10 cellular contexts compared by ENCODE assay signal in the genomic region with DNA sequence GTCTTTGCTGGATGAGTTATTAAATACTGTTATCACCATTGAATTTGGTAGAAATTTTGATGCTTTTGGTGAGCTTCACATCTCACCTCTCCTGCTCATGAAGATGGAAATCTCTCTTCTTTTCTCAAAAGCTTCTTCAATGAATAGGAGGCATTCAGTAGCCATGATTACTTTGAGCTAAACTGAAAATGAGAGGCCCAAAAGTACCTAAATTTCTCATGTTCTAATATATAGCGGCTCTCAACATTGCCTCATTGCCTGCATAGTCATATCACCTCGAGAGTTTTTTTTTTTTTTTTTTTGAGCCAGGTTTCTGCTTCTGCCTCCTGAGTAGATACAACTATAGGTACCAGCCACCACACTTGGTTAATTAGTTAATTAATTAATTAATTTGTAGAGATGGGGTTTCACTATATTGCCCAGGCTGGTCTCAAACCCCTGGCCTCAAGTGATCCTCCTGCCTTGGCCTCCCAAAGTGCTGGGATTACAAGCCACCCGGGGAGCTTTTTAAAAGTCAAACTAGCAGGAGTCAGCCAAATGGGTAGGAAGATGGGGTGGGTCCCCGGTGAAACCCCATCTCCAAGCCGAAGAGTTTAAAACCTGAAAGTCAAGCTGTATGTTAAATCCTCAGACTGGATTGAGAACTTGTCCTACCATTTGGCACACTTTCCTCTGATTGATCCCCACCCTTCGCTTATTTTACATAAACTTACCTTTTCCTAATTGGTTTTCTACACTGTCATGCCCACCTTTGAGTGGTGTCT.
DNase-seq lines count a peak whose midpoint lies in the region; ATAC-seq, FAIRE-seq and TF ChIP-seq lines count a peak whose summit lies in the region.
"Had no signal": no experiment of that assay in that cellular context is flagged by ENCODE, and none has a peak within 500 bp of the region (broad histone marks: within the 10 kb centered on the region; RNA-seq: fewer than 3 reads in every experiment).

No MANE protein-coding gene starts in this region.

- TF ChIP-seq CTCF in GM12878 (IDR thresholded peaks at IDR 0.05 in 2 of 3, conservative IDR thresholded peaks at IDR 0.05 in 1 of 3; ENCODE audit: control insufficient read depth in 2 of 3, extremely low read depth in 1 of 3, insufficient read depth in 1 of 3, low read depth in 3 of 3, low read length in 3 of 3) (no peak), hepatocyte (IDR thresholded peaks at IDR 0.05; ENCODE audit: poor library complexity) (no peak)

- TF ChIP-seq POLR2A in GM12878 (IDR thresholded peaks at IDR 0.05; ENCODE audit: low read depth, low read length): no peak

- POLR2A ChIA-PET in GM12878 (lab: Charles Lee): interaction anchor here (0.6 to 5.4 kb wide), 23 partner anchors 9 to 195 kb away, joined by 3 to 47 read pairs (median 5); no protein-coding TSS in a partner anchor

- peak; percentile 65 for ATAC-seq in GM18502 (IDR thresholded peaks at IDR 0.05; ENCODE audit: poor library complexity, unreplicated experiment)
- ATAC-seq in GM21360 (IDR thresholded peaks at IDR 0.05; ENCODE audit: unreplicated experiment): peak; percentile 51
- peak; percentile 63 for ATAC-seq in HG03095 (IDR thresholded peaks at IDR 0.05; ENCODE audit: unreplicated experiment)
- peak; percentile 70 for ATAC-seq in GM12878

- BruUV-seq in GM12878 (replicated peaks; lab: Mats Ljungman, UMichigan): no TSS peak

- peak overlapping the region; percentile 58 for H3K9ac ChIP-seq in GM12878 (ENCODE audit: control insufficient read depth, insufficient read depth, low read length)

- H3K27ac ChIP-seq in GM12878 (ENCODE audit: control insufficient read depth, insufficient read depth) (peak overlapping the region; percentile 84), hepatocyte (no peak overlapping the region)
- H3K27ac ChIP-seq: prostate gland had no signal

- H3K9me3 ChIP-seq in GM12878 (replicated peaks; ENCODE audit: control insufficient read depth, insufficient read depth, low read length) (no peaks in the 10 kb centered on the region), hepatocyte (ENCODE audit: low read depth) (no peaks in the 10 kb centered on the region)
- H3K9me3 ChIP-seq: prostate gland had no signal

- H4K20me1 ChIP-seq in GM12878 (ENCODE audit: control insufficient read depth, insufficient read depth) (no peaks in the 10 kb centered on the region), hepatocyte (ENCODE audit: insufficient read depth, poor library complexity, severe bottlenecking) (no peaks in the 10 kb centered on the region)

- no peaks in the 10 kb centered on the region for H3K9me2 ChIP-seq in hepatocyte (replicated peaks; ENCODE audit: insufficient read depth)

- H3K36me3 ChIP-seq in GM12878 (ENCODE audit: control insufficient read depth in 2 of 2, insufficient read depth in 2 of 2, low read length in 1 of 2) (peaks cover 14 to 29% of the 10 kb centered on the region in 2 experiments), hepatocyte (replicated peaks; ENCODE audit: insufficient read depth, low read depth) (no peaks in the 10 kb centered on the region)
- H3K36me3 ChIP-seq: prostate gland had no signal

- H3K4me1 ChIP-seq in GM12878 (ENCODE audit: control insufficient read depth, insufficient read depth, low read length) (peaks cover 45% of the 10 kb centered on the region), hepatocyte (ENCODE audit: insufficient read depth) (peaks cover 7% of the 10 kb centered on the region)
- H3K4me1 ChIP-seq: prostate gland had no signal

- no peak for TF ChIP-seq RAD21 in GM12878 (IDR thresholded peaks at IDR 0.05; ENCODE audit: insufficient read depth, low read depth, low read length)

- H3K27me3 ChIP-seq in GM12878 (replicated peaks in 1 of 2; ENCODE audit: control insufficient read depth in 2 of 2, insufficient read depth in 2 of 2, low read length in 1 of 2) (no peaks in the 10 kb centered on the region), hepatocyte (peaks cover 7% of the 10 kb centered on the region)

- peak in 1 of 2 experiments; percentile 5; a peak in 2 of 4 replicates for TF ChIP-seq EP300 in GM12878 (IDR thresholded peaks at IDR 0.05; ENCODE audit: borderline replicate concordance in 1 of 2, control insufficient read depth in 1 of 2, low read depth in 2 of 2, low read length in 2 of 2)

- H3K4me2 ChIP-seq in GM12878 (ENCODE audit: control insufficient read depth, insufficient read depth) (peak overlapping the region; percentile 67), hepatocyte (no peak overlapping the region)

- RAD21 ChIA-PET in GM12878 (lab: Charles Lee; ENCODE audit: unreplicated experiment): interaction anchor here (0.7 to 5.3 kb wide), 38 partner anchors 8 to 490 kb away, joined by 3 to 130 read pairs (median 9); partner anchors contain the start of genes DOCK2, INSYN2B and SPDL1

- in situ Hi-C loops in GM12878 (cut with MboI): no loop called here

- peaks cover 13% of the 10 kb centered on the region for H3K79me2 ChIP-seq in GM12878 (ENCODE audit: control insufficient read depth, insufficient read depth, low read length)
- H3K79me2 ChIP-seq in hepatocyte: no peaks in the 10 kb centered on the region

- FAIRE-seq in GM12878 (lab: Jason Lieb, UNC): no peak

- no peak overlapping the region for H3K4me3 ChIP-seq in GM12878
- no peak overlapping the region for H3K4me3 ChIP-seq in hepatocyte
- H3K4me3 ChIP-seq: prostate gland had no signal

- SMC1A ChIA-PET in GM12878 (lab: Charles Lee; ENCODE audit: uncharacterized antibody, unreplicated experiment): interaction anchor here (0.9 to 16.6 kb wide), 37 partner anchors 9 to 225 kb away, joined by 3 to 368 read pairs (median 8); partner anchors contain the start of genes INSYN2B and SPDL1

- intact Hi-C loops in GM12878 (cut with micrococcal nuclease; ENCODE audit: unreplicated experiment): loop anchor here (1.0 to 5.0 kb wide), 5 partner anchors 27 to 103 kb away; no protein-coding TSS in a partner anchor

- 13% methylated on average over 6 of the region's 6 CpGs for WGBS in GM12878 (ENCODE audit: insufficient coverage, insufficient replicate concordance, low lambda C conversion rate, missing lambda C conversion rate)
- WGBS in hepatocyte (ENCODE audit: low lambda C conversion rate, missing lambda C conversion rate): 95% methylated on average over 6 of the region's 6 CpGs

- DNase-seq in GM12878 (ENCODE audit: low read depth, low spot score) (no peak), MV-4-11 (lab: John Stamatoyannopoulos, UW) (no peak), CD1c-positive myeloid dendritic cell (ENCODE audit: extremely low spot score) (no peak), hepatocyte (ENCODE audit: low spot score) (no peak)
- no peak for DNase-seq in stimulated activated CD4-positive, alpha-beta T cell treated with anti-CD3 and anti-CD28 coated beads, Interleukin-4, amount 100 ng/mL, for 1 hour
- DNase-seq: cerebellar nuclear complex had no signal

- H2AFZ ChIP-seq in GM12878 (ENCODE audit: control insufficient read depth, low read depth, low read length) (no peak overlapping the region; the same call in 1 of the 2 replicates), hepatocyte (no peak overlapping the region)

- CTCF ChIA-PET in GM12878 (lab: Yijun Ruan, JAX): interaction anchor here (0.6 to 4.2 kb wide), 16 partner anchors 15 to 859 kb away, joined by 3 to 40 read pairs (median 5); partner anchors contain the start of gene INSYN2B

TF ChIP-seq in GM12878, 131 proteins besides CTCF, POLR2A, EP300 and RAD21 (continues in another document):
- TF ChIP-seq PML (IDR thresholded peaks at IDR 0.05; ENCODE audit: low read length) (peak; percentile 59; the same call in 1 of the 2 replicates), BHLHE40 (IDR thresholded peaks at IDR 0.05; ENCODE audit: borderline replicate concordance in 1 of 2, low read depth in 2 of 2, low read length in 1 of 2) (no peak), SMAD5 (IDR thresholded peaks at IDR 0.05; ENCODE audit: low read depth) (0 out of 2 replicates have a peak, but pooled peaks have one; percentile 32), CEBPB (IDR thresholded peaks at IDR 0.05; ENCODE audit: borderline replicate concordance in 1 of 2, low read depth in 2 of 2, low read length in 2 of 2) (peak in 1 of 2 experiments; percentile 49; a peak in 1 of 4 replicates), ASH2L (IDR thresholded peaks at IDR 0.05; ENCODE audit: borderline replicate concordance, low read depth) (peak; percentile 78; the same call in 1 of the 2 replicates), SKIL (IDR thresholded peaks at IDR 0.05; ENCODE audit: low read depth, poor library complexity, severe bottlenecking) (peak; percentile 9), BCL11A (IDR thresholded peaks at IDR 0.05; ENCODE audit: low read depth, low read length) (peak; percentile 63), MEF2A (IDR thresholded peaks at IDR 0.05; ENCODE audit: insufficient read depth, low read depth, low read length) (0 out of 2 replicates have a peak, but pooled peaks have one; percentile 45), GABPA (IDR thresholded peaks at IDR 0.05; ENCODE audit: low read depth) (0 out of 2 replicates have a peak, but pooled peaks have one; percentile 38), NFIC (IDR thresholded peaks at IDR 0.05; ENCODE audit: low read depth, low read length) (peak; percentile 94)
- TF ChIP-seq, protein P1, sequence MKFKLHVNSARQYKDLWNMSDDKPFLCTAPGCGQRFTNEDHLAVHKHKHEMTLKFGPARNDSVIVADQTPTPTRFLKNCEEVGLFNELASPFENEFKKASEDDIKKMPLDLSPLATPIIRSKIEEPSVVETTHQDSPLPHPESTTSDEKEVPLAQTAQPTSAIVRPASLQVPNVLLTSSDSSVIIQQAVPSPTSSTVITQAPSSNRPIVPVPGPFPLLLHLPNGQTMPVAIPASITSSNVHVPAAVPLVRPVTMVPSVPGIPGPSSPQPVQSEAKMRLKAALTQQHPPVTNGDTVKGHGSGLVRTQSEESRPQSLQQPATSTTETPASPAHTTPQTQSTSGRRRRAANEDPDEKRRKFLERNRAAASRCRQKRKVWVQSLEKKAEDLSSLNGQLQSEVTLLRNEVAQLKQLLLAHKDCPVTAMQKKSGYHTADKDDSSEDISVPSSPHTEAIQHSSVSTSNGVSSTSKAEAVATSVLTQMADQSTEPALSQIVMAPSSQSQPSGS (IDR thresholded peaks at IDR 0.05; ENCODE audit: low read length): peak; percentile 48; the same call in 1 of the 2 replicates
